ENCODE assay signal across 8 cellular contexts in genomic region chr2:47173986-47174730, GRCh38. TPM values are rescaled to one million over a fixed set of nuclear protein-coding genes. Genes with fewer than 3 reads are reported as not detected.
DNase-seq lines count a peak whose midpoint lies in the region; ATAC-seq, FAIRE-seq and TF ChIP-seq lines count a peak whose summit lies in the region.

No MANE protein-coding gene starts in this region.

- no peaks in the 10 kb centered on the region for H3K27me3 ChIP-seq in Panc1 (ENCODE audit: control insufficient read depth, insufficient read depth, low read length)
- no peaks in the 10 kb centered on the region for H3K27me3 ChIP-seq in endothelial cell of umbilical vein (ENCODE audit: control insufficient read depth in 2 of 2, insufficient read depth in 2 of 2, low read length in 2 of 2)
- H3K27me3 ChIP-seq in trophoblast cell (ENCODE audit: insufficient read depth, low read length) = no peaks in the 10 kb centered on the region

- no peak for TF ChIP-seq POLR2A in endothelial cell of umbilical vein (IDR thresholded peaks at IDR 0.05; ENCODE audit: low read depth, low read length)

- WGBS in trophoblast cell (ENCODE audit: extremely low coverage, insufficient coverage, insufficient read length) = no CpG with 5 or more reads among the region's 9 CpGs

- FAIRE-seq in endothelial cell of umbilical vein (lab: Jason Lieb, UNC) = no peak

- no peak overlapping the region for H2BK12ac ChIP-seq in trophoblast cell (ENCODE audit: low read length)

- ATAC-seq in Panc1 = no peak
- no peak for ATAC-seq in GM19324 (IDR thresholded peaks at IDR 0.05; ENCODE audit: low FRiP score, unreplicated experiment)

- H2BK120ac ChIP-seq in trophoblast cell (ENCODE audit: insufficient read depth, low read length, poor library complexity) = no peak overlapping the region

- peaks cover 17% of the 10 kb centered on the region for H3K79me1 ChIP-seq in trophoblast cell (ENCODE audit: low read length)

- BruUV-seq in Panc1 (replicated peaks; lab: Mats Ljungman, UMichigan) = no TSS peak
- no TSS peak for BruUV-seq in endothelial cell of umbilical vein (replicated peaks; lab: Mats Ljungman, UMichigan)

- H3K36me3 ChIP-seq in Panc1 (ENCODE audit: control insufficient read depth, insufficient read depth, low read length) (peaks cover 29% of the 10 kb centered on the region), endothelial cell of umbilical vein (ENCODE audit: control insufficient read depth in 2 of 2, extremely low read depth in 1 of 2, insufficient read depth in 2 of 2, low read length in 2 of 2) (peaks cover 0 to 11% of the 10 kb centered on the region in 2 experiments), trophoblast cell (ENCODE audit: control insufficient read depth in 1 of 2, insufficient read depth in 2 of 2, low read length in 2 of 2) (peaks cover 3% of the 10 kb centered on the region in 2 experiments)

- H3K14ac ChIP-seq in trophoblast cell (ENCODE audit: low read length) = no peak overlapping the region

- H4K8ac ChIP-seq in trophoblast cell (ENCODE audit: low read depth, low read length) = no peak overlapping the region

- peaks cover 60% of the 10 kb centered on the region for H3K4me1 ChIP-seq in Panc1 (ENCODE audit: control insufficient read depth, insufficient read depth, low read length)
- H3K4me1 ChIP-seq in endothelial cell of umbilical vein (ENCODE audit: control insufficient read depth, extremely low read depth, insufficient read depth, low read length) = peaks cover 41% of the 10 kb centered on the region
- peaks cover 2 to 4% of the 10 kb centered on the region in 2 experiments for H3K4me1 ChIP-seq in trophoblast cell (ENCODE audit: control insufficient read depth in 1 of 2, insufficient read depth in 2 of 2, low read length in 2 of 2)

- H3K27ac ChIP-seq in Panc1 (ENCODE audit: low read length) (peak overlapping the region; percentile 90), endothelial cell of umbilical vein (ENCODE audit: insufficient read depth, low read depth, low read length) (peak overlapping the region; percentile 100), trophoblast cell (ENCODE audit: low read depth, low read length) (no peak overlapping the region)

- in situ Hi-C loops in Panc1 (cut with HindIII; ENCODE audit: low pct_unique_long_range_greater_than_20kb, low sequenced_read_pairs) = no loop called here

- peak; percentile 48 for DNase-seq in EH (ENCODE audit: low read depth)
- no peak for DNase-seq in Panc1 (ENCODE audit: low read depth, low spot score)
- DNase-seq in endothelial cell of umbilical vein (ENCODE audit: low read depth, low spot score) = peak; percentile 25
- DNase-seq in trophoblast cell = no peak
- no peak for DNase-seq in ureter (ENCODE audit: low spot score)
- no peak for DNase-seq in hippocampal formation (lab: John Stamatoyannopoulos, UW)
- DNase-seq in HK-2 (ENCODE audit: unreplicated experiment) = no peak

- intact Hi-C loops in Panc1 (cut with micrococcal nuclease; ENCODE audit: unreplicated experiment) (loop anchor here (5.0 kb wide), 1 partner anchor 148 kb away; no protein-coding TSS in a partner anchor), endothelial cell of umbilical vein (cut with micrococcal nuclease) (loop anchor here (5.0 kb wide), 1 partner anchor 87 kb away; no protein-coding TSS in a partner anchor)

- H3K9ac ChIP-seq in endothelial cell of umbilical vein (replicated peaks; ENCODE audit: extremely low read depth, insufficient read depth, low read length) (peak overlapping the region; percentile 100), trophoblast cell (ENCODE audit: low read length) (no peak overlapping the region)

- TF ChIP-seq CTCF in Panc1 (IDR thresholded peaks at IDR 0.05) (no peak), endothelial cell of umbilical vein (IDR thresholded peaks at IDR 0.05; ENCODE audit: extremely low read depth in 1 of 2, insufficient read depth in 1 of 2, low read depth in 1 of 2, low read length in 2 of 2) (no peak)

- H3K4ac ChIP-seq in trophoblast cell (ENCODE audit: low read depth, low read length) = peak overlapping the region; percentile 98

- H2AFZ ChIP-seq in endothelial cell of umbilical vein (ENCODE audit: low read depth, low read length) = no peak overlapping the region
- no peak overlapping the region for H2AFZ ChIP-seq in trophoblast cell (ENCODE audit: insufficient read depth, low read length, poor library complexity)

- H3K18ac ChIP-seq in trophoblast cell (ENCODE audit: low read length) = no peak overlapping the region

- no peak overlapping the region for H2BK5ac ChIP-seq in trophoblast cell (ENCODE audit: low read depth, low read length, poor library complexity)

- H3K4me2 ChIP-seq in endothelial cell of umbilical vein (ENCODE audit: insufficient read depth, low read length) (peak overlapping the region; percentile 97), trophoblast cell (ENCODE audit: low read length) (peak overlapping the region; percentile 56)

- POLR2A ChIA-PET in Panc1 (lab: Charles Lee) (interaction anchor here (0.6 kb wide), 2 partner anchors 209 to 290 kb away, joined by 5 to 6 read pairs; no protein-coding TSS in a partner anchor), endothelial cell of umbilical vein (lab: Charles Lee) (interaction anchor here (0.7 to 1.4 kb wide), 2 partner anchors 10 to 99 kb away, joined by 3 to 4 read pairs; no protein-coding TSS in a partner anchor)

- no peak overlapping the region for H2AK5ac ChIP-seq in trophoblast cell (ENCODE audit: low read length)

- H3K9me3 ChIP-seq in Panc1 (ENCODE audit: control insufficient read depth, insufficient read depth, low read depth, low read length) = no peaks in the 10 kb centered on the region
- no peaks in the 10 kb centered on the region for H3K9me3 ChIP-seq in endothelial cell of umbilical vein (replicated peaks; ENCODE audit: control insufficient read depth, insufficient read depth, low read length)
- H3K9me3 ChIP-seq in trophoblast cell (ENCODE audit: insufficient read depth, low read depth, low read length) = no peaks in the 10 kb centered on the region

- H4K20me1 ChIP-seq in endothelial cell of umbilical vein (replicated peaks; ENCODE audit: control insufficient read depth, extremely low read depth, insufficient read depth, low read length) = peaks cover 9% of the 10 kb centered on the region

- peaks cover 71% of the 10 kb centered on the region for H3K79me2 ChIP-seq in endothelial cell of umbilical vein (ENCODE audit: control insufficient read depth, insufficient read depth, low read length)
- H3K79me2 ChIP-seq in trophoblast cell (ENCODE audit: control insufficient read depth, insufficient read depth, low read length, poor library complexity) = peaks cover 21% of the 10 kb centered on the region

- no peak overlapping the region for H4K12ac ChIP-seq in trophoblast cell (ENCODE audit: low read depth, low read length)

- no peak overlapping the region for H4K91ac ChIP-seq in trophoblast cell (ENCODE audit: low read depth, low read length)

- CTCF ChIA-PET in Panc1 (lab: Charles Lee) = interaction anchor here (0.6 to 0.9 kb wide), 2 partner anchors 97 to 149 kb away, joined by 3 read pairs; no protein-coding TSS in a partner anchor
- CTCF ChIA-PET in endothelial cell of umbilical vein (lab: Charles Lee) = interaction anchor here (0.8 to 3.8 kb wide), 5 partner anchors 9 to 185 kb away, joined by 3 to 24 read pairs (median 3); partner anchors contain the start of gene STPG4

- no peak overlapping the region for H3K23ac ChIP-seq in trophoblast cell (ENCODE audit: low read length)

- H3K4me3 ChIP-seq in Panc1 (ENCODE audit: low read depth in 2 of 2, low read length in 2 of 2) (peak overlapping the region; percentile 69 to 92), endothelial cell of umbilical vein (replicated peaks in 1 of 3; ENCODE audit: insufficient read depth in 1 of 3, low read depth in 1 of 3, low read length in 3 of 3) (peak overlapping the region; percentile 68 to 91 (median 90)), trophoblast cell (ENCODE audit: low read depth, low read length) (no peak overlapping the region)

- no peaks in the 10 kb centered on the region for H3K9me1 ChIP-seq in endothelial cell of umbilical vein (replicated peaks; ENCODE audit: control insufficient read depth, extremely low read depth, insufficient read depth, low read length)

- dilution Hi-C loops in endothelial cell of umbilical vein (cut with MboI; ENCODE audit: extremely low pct_ligation_motif_present, low sequenced_read_pairs) = no loop called here

TF ChIP-seq in endothelial cell of umbilical vein, 7 proteins besides CTCF, POLR2A, EP300 and RAD21 (continues in another document):
- TF ChIP-seq POLR2AphosphoS5 (IDR thresholded peaks at IDR 0.05; ENCODE audit: insufficient read depth, low read depth, low read length) (no peak), MAX (IDR thresholded peaks at IDR 0.05; ENCODE audit: insufficient read depth, insufficient read length) (no peak), EZH2 (IDR thresholded peaks at IDR 0.05; ENCODE audit: borderline replicate concordance, low read depth, low read length, severe bottlenecking) (no peak)

RNA-seq across cellular contexts. Expression of gene CALM2, which starts 2.2 kb away (rescaled TPM):
- total RNA-seq in Panc1 (2021; ENCODE audit: unreplicated experiment) (705 TPM), endothelial cell of umbilical vein (446 and 501 TPM in 2 replicates), ureter (429 TPM)
- 531 TPM for polyA plus RNA-seq in Panc1 (2012; ENCODE audit: insufficient read length)
- polyA plus RNA-seq in endothelial cell of umbilical vein = 209 and 327 TPM in 2 replicates
- polyA plus RNA-seq in endothelial cell of umbilical vein (2011; cell fraction: cytosol; rRNA removed) = 312 and 385 TPM in 2 replicates
- 146 and 242 TPM in 2 replicates for polyA plus RNA-seq in endothelial cell of umbilical vein (2011; cell fraction: nucleus; rRNA removed)
- polyA plus RNA-seq in endothelial cell of umbilical vein (2012) = 674 and 938 TPM in 2 replicates
- polyA minus RNA-seq in endothelial cell of umbilical vein = 79.6 and 100 TPM in 2 replicates
- polyA minus RNA-seq in endothelial cell of umbilical vein (2011; cell fraction: cytosol; rRNA and poly(A)+ RNA removed) = 129 TPM
- polyA minus RNA-seq in endothelial cell of umbilical vein (2011; cell fraction: nucleus; rRNA and poly(A)+ RNA removed) = 71.9 and 97.9 TPM in 2 replicates
- 455 and 462 TPM in 2 replicates for polyA plus RNA-seq in trophoblast cell (2013)

RNA-seq across cellular contexts. Expression of gene STPG4, which starts 19.1 kb away (rescaled TPM):
- total RNA-seq in Panc1 (2021; ENCODE audit: unreplicated experiment) (0.36 TPM), endothelial cell of umbilical vein (0.21 and 0.53 TPM in 2 replicates), ureter (not detected)
- not detected for polyA plus RNA-seq in Panc1 (2012; ENCODE audit: insufficient read length)
- polyA plus RNA-seq in endothelial cell of umbilical vein = not detected in 2 replicates
- polyA plus RNA-seq in endothelial cell of umbilical vein (2011; cell fraction: cytosol; rRNA removed) = not detected in 2 replicates
- polyA plus RNA-seq in endothelial cell of umbilical vein (2011; cell fraction: nucleus; rRNA removed) = 0.25 and 0.32 TPM in 2 replicates
- not detected in 2 replicates for polyA plus RNA-seq in endothelial cell of umbilical vein (2012)
- polyA minus RNA-seq in endothelial cell of umbilical vein = 0.36 TPM in 1 of 2 replicates, not detected in the other
- polyA minus RNA-seq in endothelial cell of umbilical vein (2011; cell fraction: cytosol; rRNA and poly(A)+ RNA removed) = not detected
- polyA minus RNA-seq in endothelial cell of umbilical vein (2011; cell fraction: nucleus; rRNA and poly(A)+ RNA removed) = 0.53 and 0.58 TPM in 2 replicates
- polyA plus RNA-seq in trophoblast cell (2013) = 0.15 TPM in 1 of 2 replicates, not detected in the other

Comparison
In these comparisons a context has a peak if more than half of its experiments do, and no peak if none do; other contexts are left out.
1. DNase-seq: peak in EH (single experiment) and endothelial cell of umbilical vein (single experiment); none in Panc1 (single experiment), trophoblast cell (0 of 2), ureter (single experiment), hippocampal formation (0 of 2) and HK-2 (single experiment).